In genomic region chr20:32773214-32773613, GRCh38 we compare ENCODE assay signal across 18 cellular contexts. TPM values are rescaled to one million over a fixed set of nuclear protein-coding genes. Genes with fewer than 3 reads are reported as not detected.
DNase-seq lines count a peak whose midpoint lies in the region; ATAC-seq, FAIRE-seq and TF ChIP-seq lines count a peak whose summit lies in the region.
"Had no signal": no experiment of that assay in that cellular context is flagged by ENCODE, and none has a peak within 500 bp of the region (broad histone marks: within the 10 kb centered on the region; RNA-seq: fewer than 3 reads in every experiment).

No MANE protein-coding gene starts in this region.

- H2BK15ac ChIP-seq in H1 (ENCODE audit: low read length) = no peak overlapping the region
- H2BK15ac ChIP-seq in mesendoderm (replicated peaks; ENCODE audit: low read depth) = no peak overlapping the region

- peaks cover 0 to 2% (median 0%) of the 10 kb centered on the region in 11 donors for H3K9me3 Mint-ChIP-seq in naive thymus-derived CD4-positive, alpha-beta T cell
- H3K9me3 Mint-ChIP-seq in neural progenitor cell = no peaks in the 10 kb centered on the region
- H3K9me3 Mint-ChIP-seq: CD14-positive monocyte; CD4-positive, alpha-beta memory T cell; HFFc6 had no signal

- H4K20me1 ChIP-seq in DND-41 (ENCODE audit: insufficient read depth, low read length) = no peaks in the 10 kb centered on the region
- peaks cover 51 to 58% of the 10 kb centered on the region in 2 experiments for H4K20me1 ChIP-seq in H1 (replicated peaks in 1 of 2; ENCODE audit: control insufficient read depth in 1 of 2, insufficient read depth in 2 of 2, low read length in 2 of 2)
- peaks cover 99% of the 10 kb centered on the region for H4K20me1 ChIP-seq in neural progenitor cell (ENCODE audit: low read depth)
- H4K20me1 ChIP-seq: BLaER1 had no signal

- POLR2A ChIA-PET in H1 (lab: Charles Lee; ENCODE audit: partially characterized antibody) = interaction anchor here (0.6 to 9.3 kb wide), 14 partner anchors 7 to 256 kb away, joined by 3 to 209 read pairs (median 4); partner anchors contain the start of genes C20orf203 and DNMT3B
- POLR2A ChIA-PET in naive thymus-derived CD4-positive, alpha-beta T cell (lab: Charles Lee) = interaction anchor here (0.7 kb wide), 1 partner anchor 199 kb away, joined by 6 read pairs; no protein-coding TSS in a partner anchor

- no peak overlapping the region for H2BK120ac ChIP-seq in H1 (replicated peaks; ENCODE audit: low read depth, low read length)
- no peak overlapping the region for H2BK120ac ChIP-seq in mesendoderm (ENCODE audit: low read depth, low read length)

- H3K4me1 Mint-ChIP-seq in naive thymus-derived CD4-positive, alpha-beta T cell = peaks cover 14 to 77% (median 51%) of the 10 kb centered on the region in 7 donors
- H3K4me1 Mint-ChIP-seq in neural progenitor cell = peaks cover 33% of the 10 kb centered on the region

- peaks cover 5% of the 10 kb centered on the region for H3K79me1 ChIP-seq in H1 (ENCODE audit: low read depth, low read length)
- H3K79me1 ChIP-seq in mesendoderm (ENCODE audit: low read length) = peaks cover 12% of the 10 kb centered on the region

- H3K18ac ChIP-seq in H1 (ENCODE audit: extremely low read depth, low read length) = no peak overlapping the region
- no peak overlapping the region for H3K18ac ChIP-seq in mesendoderm (ENCODE audit: low read length)

- no peaks in the 10 kb centered on the region for H3K23me2 ChIP-seq in H1 (ENCODE audit: low read depth, low read length)

- H3K9ac ChIP-seq in DND-41 (ENCODE audit: low read depth, low read length) = no peak overlapping the region
- no peak overlapping the region for H3K9ac ChIP-seq in H1 (replicated peaks in 1 of 4; ENCODE audit: extremely low read depth in 1 of 4, low read depth in 3 of 4, low read length in 3 of 4)
- H3K9ac ChIP-seq in neural progenitor cell = no peak overlapping the region
- H3K9ac ChIP-seq in mesendoderm (ENCODE audit: low read length) = no peak overlapping the region
- H3K9ac ChIP-seq: BLaER1 had no signal

- H3K36me3 Mint-ChIP-seq in naive thymus-derived CD4-positive, alpha-beta T cell = no peaks in the 10 kb centered on the region
- H3K36me3 Mint-ChIP-seq in neural progenitor cell = no peaks in the 10 kb centered on the region
- H3K36me3 Mint-ChIP-seq: CD14-positive monocyte; CD4-positive, alpha-beta memory T cell had no signal

- H3K4me2 ChIP-seq in DND-41 (ENCODE audit: insufficient read depth, low read length) (no peak overlapping the region), H1 (ENCODE audit: insufficient read depth in 1 of 2, low read depth in 2 of 2, low read length in 2 of 2) (peak overlapping the region in 1 of 2 experiments; percentile 48; a peak in 1 of 4 replicates), neural progenitor cell (no peak overlapping the region), mesendoderm (ENCODE audit: low read length) (no peak overlapping the region)
- H3K4me2 ChIP-seq: BLaER1 had no signal

- H3K27ac Mint-ChIP-seq in naive thymus-derived CD4-positive, alpha-beta T cell = peak overlapping the region in 7 of 9 donors; percentile 61 to 91 (median 76)
- H3K27ac Mint-ChIP-seq in neural progenitor cell = no peak overlapping the region
- H3K27ac Mint-ChIP-seq: CD14-positive monocyte, HFFc6 had no signal

- H2BK20ac ChIP-seq in H1 (ENCODE audit: low read length) = no peak overlapping the region

- peaks cover 59% of the 10 kb centered on the region for H3K4me1 ChIP-seq in DND-41 (ENCODE audit: insufficient read depth, low read length)
- H3K4me1 ChIP-seq in H1 (replicated peaks in 1 of 4; ENCODE audit: control insufficient read depth in 3 of 4, insufficient read depth in 4 of 4, low read length in 3 of 4) = peaks cover 12 to 36% (median 26%) of the 10 kb centered on the region in 4 experiments
- peaks cover 0 to 14% of the 10 kb centered on the region in 2 donors for H3K4me1 ChIP-seq in naive thymus-derived CD4-positive, alpha-beta T cell (ENCODE audit: control insufficient read depth in 2 of 2, insufficient read depth in 2 of 2, low read length in 2 of 2)
- H3K4me1 ChIP-seq in neural progenitor cell = peaks cover 34% of the 10 kb centered on the region
- H3K4me1 ChIP-seq in mesendoderm (ENCODE audit: control insufficient read depth, low read depth, low read length) = peaks cover 10% of the 10 kb centered on the region
- peaks cover 10% of the 10 kb centered on the region for H3K4me1 ChIP-seq in foreskin keratinocyte

- H3K9me3 ChIP-seq in DND-41 (ENCODE audit: insufficient read depth, low read length, severe bottlenecking) = no peaks in the 10 kb centered on the region
- no peaks in the 10 kb centered on the region for H3K9me3 ChIP-seq in KOPT-K1 (ENCODE audit: insufficient read depth, low read length, poor library complexity, severe bottlenecking)
- no peaks in the 10 kb centered on the region for H3K9me3 ChIP-seq in H1 (ENCODE audit: insufficient read depth in 2 of 2, low read depth in 1 of 2, low read length in 1 of 2)
- H3K9me3 ChIP-seq in naive thymus-derived CD4-positive, alpha-beta T cell (ENCODE audit: control insufficient read depth in 2 of 3, low read length in 3 of 3) = no peaks in the 10 kb centered on the region
- no peaks in the 10 kb centered on the region for H3K9me3 ChIP-seq in neural progenitor cell (ENCODE audit: low read depth)
- H3K9me3 ChIP-seq: BLaER1 had no signal

- ATAC-seq in DND-41 (ENCODE audit: insufficient read depth, low read depth) (no peak), foreskin keratinocyte (no peak)
- ATAC-seq in naive thymus-derived CD4-positive, alpha-beta T cell = no peak
- ATAC-seq: GM12878, HCT116 had no signal

- TF ChIP-seq CTCF in DND-41 (IDR thresholded peaks at IDR 0.05; ENCODE audit: borderline replicate concordance, extremely low read depth, low read length, poor library complexity, severe bottlenecking) = no peak
- no peak for TF ChIP-seq CTCF in H1 (IDR thresholded peaks at IDR 0.05; ENCODE audit: control extremely low read depth in 1 of 3, insufficient read depth in 1 of 3, low read depth in 1 of 3, low read length in 3 of 3)
- no peak for TF ChIP-seq CTCF in neural progenitor cell (IDR thresholded peaks at IDR 0.05)
- no peak for TF ChIP-seq CTCF in foreskin keratinocyte (conservative IDR thresholded peaks at IDR 0.05)

- no peak overlapping the region for H4K91ac ChIP-seq in H1 (replicated peaks; ENCODE audit: insufficient read length, low read length)

- H2BK5ac ChIP-seq in H1 (ENCODE audit: low read depth, low read length) = no peak overlapping the region
- H2BK5ac ChIP-seq in mesendoderm (ENCODE audit: low read length) = no peak overlapping the region

- no peak for DNase-seq in DND-41
- DNase-seq in H1 (ENCODE audit: low read depth in 1 of 2, low spot score in 2 of 2) = no peak
- no peak for DNase-seq in naive thymus-derived CD4-positive, alpha-beta T cell
- DNase-seq in NCI-H345 treated with DMSO at 0.1 percent for 48 hours (lab: John Stamatoyannopoulos, UW; ENCODE audit: unreplicated experiment) = no peak
- no peak for DNase-seq in neural progenitor cell (ENCODE audit: low spot score)
- DNase-seq in mesendoderm = no peak
- no peak for DNase-seq in foreskin keratinocyte
- DNase-seq: 8988T; CD4-positive, alpha-beta memory T cell; DMS153; DMS79; HFFc6 had no signal

- H3K79me2 ChIP-seq in DND-41 (ENCODE audit: insufficient read depth, low read length) = peaks cover 35% of the 10 kb centered on the region
- H3K79me2 ChIP-seq in H1 (ENCODE audit: control insufficient read depth in 1 of 2, insufficient read depth in 2 of 2, low read length in 2 of 2) = peaks cover 70 to 100% of the 10 kb centered on the region in 2 experiments
- H3K79me2 ChIP-seq in neural progenitor cell (ENCODE audit: low read depth) = peaks cover 100% of the 10 kb centered on the region
- H3K79me2 ChIP-seq in mesendoderm (ENCODE audit: control insufficient read depth, insufficient read depth, low read length) = peaks cover 90% of the 10 kb centered on the region

- no peaks in the 10 kb centered on the region for H3K27me3 Mint-ChIP-seq in naive thymus-derived CD4-positive, alpha-beta T cell
- no peaks in the 10 kb centered on the region for H3K27me3 Mint-ChIP-seq in neural progenitor cell (ENCODE audit: insufficient read depth, low read depth)
- H3K27me3 Mint-ChIP-seq: CD4-positive, alpha-beta memory T cell had no signal

- H3K4me3 ChIP-seq in DND-41 (ENCODE audit: low read depth in 1 of 2, low read length in 2 of 2) (no peak overlapping the region), H1 (ENCODE audit: extremely low read depth in 1 of 4, insufficient read depth in 2 of 4, low read depth in 3 of 4, low read length in 4 of 4) (peak overlapping the region in 1 of 4 experiments; percentile 6; a peak in 1 of 8 replicates), neural progenitor cell (no peak overlapping the region), mesendoderm (ENCODE audit: low read length) (no peak overlapping the region)
- H3K4me3 ChIP-seq in naive thymus-derived CD4-positive, alpha-beta T cell (ENCODE audit: low read length) = no peak overlapping the region
- H3K4me3 ChIP-seq: BLaER1, GM12878 had no signal

- FAIRE-seq in H1 (lab: Jason Lieb, UNC) = no peak
- FAIRE-seq: GM12878, H54 had no signal

- H3K56ac ChIP-seq in H1 (replicated peaks; ENCODE audit: insufficient read length, low read depth, low read length) (no peak overlapping the region), mesendoderm (ENCODE audit: low read length) (no peak overlapping the region)

- H3K23ac ChIP-seq in H1 (ENCODE audit: insufficient read length) = no peak overlapping the region
- no peak overlapping the region for H3K23ac ChIP-seq in mesendoderm (ENCODE audit: low read length)

- no peak overlapping the region for H4K8ac ChIP-seq in H1 (ENCODE audit: extremely low read depth, insufficient read depth, low read length)
- no peak overlapping the region for H4K8ac ChIP-seq in mesendoderm (ENCODE audit: low read depth, low read length)

- H2BK12ac ChIP-seq in H1 (ENCODE audit: low read depth, low read length) = no peak overlapping the region

- H3K4me3 Mint-ChIP-seq in naive thymus-derived CD4-positive, alpha-beta T cell = no peak overlapping the region
- H3K4me3 Mint-ChIP-seq in neural progenitor cell = no peak overlapping the region
- H3K4me3 Mint-ChIP-seq: CD14-positive monocyte; CD4-positive, alpha-beta memory T cell; HFFc6 had no signal

- H3K27me3 ChIP-seq in DND-41 (ENCODE audit: insufficient read depth, low read length, poor library complexity) (no peaks in the 10 kb centered on the region), H1 (replicated peaks in 1 of 4; ENCODE audit: control insufficient read depth in 3 of 4, extremely low read depth in 1 of 4, insufficient read depth in 3 of 4, low read length in 3 of 4) (no peaks in the 10 kb centered on the region), neural progenitor cell (no peaks in the 10 kb centered on the region), mesendoderm (ENCODE audit: insufficient read depth, low read length, poor library complexity) (no peaks in the 10 kb centered on the region), foreskin keratinocyte (no peaks in the 10 kb centered on the region)
- H3K27me3 ChIP-seq in naive thymus-derived CD4-positive, alpha-beta T cell (ENCODE audit: control insufficient read depth in 2 of 2, insufficient read depth in 2 of 2, low read length in 2 of 2) = no peaks in the 10 kb centered on the region
- H3K27me3 ChIP-seq: BLaER1 had no signal

- no peak overlapping the region for H3K4ac ChIP-seq in H1 (replicated peaks; ENCODE audit: insufficient read length, low read depth, low read length)
- no peak overlapping the region for H3K4ac ChIP-seq in mesendoderm (ENCODE audit: low read depth, low read length)

- H3F3A ChIP-seq in neural progenitor cell (ENCODE audit: low read depth) = peaks cover 49% of the 10 kb centered on the region

- H2AFZ ChIP-seq in DND-41 (ENCODE audit: low read depth, low read length) (no peak overlapping the region), H1 (ENCODE audit: low read length) (no peak overlapping the region), neural progenitor cell (replicated peaks) (no peak overlapping the region)

- H2AK5ac ChIP-seq in H1 (ENCODE audit: low read depth, low read length) = no peak overlapping the region
- no peak overlapping the region for H2AK5ac ChIP-seq in mesendoderm (ENCODE audit: low read length)

- TF ChIP-seq RAD21 in H1 (IDR thresholded peaks at IDR 0.05 in 1 of 2, conservative IDR thresholded peaks at IDR 0.05 in 1 of 2; ENCODE audit: low read depth in 2 of 2, low read length in 2 of 2) = no peak

- CTCF ChIA-PET in H1 (lab: Charles Lee; ENCODE audit: partially characterized antibody) = interaction anchor here (0.9 to 9.4 kb wide), 5 partner anchors 10 to 96 kb away, joined by 3 to 221 read pairs (median 8); partner anchors contain the start of genes C20orf203 and COMMD7
- CTCF ChIA-PET in naive thymus-derived CD4-positive, alpha-beta T cell (lab: Charles Lee) = no interaction called here

- no peak for TF ChIP-seq EP300 in H1 (IDR thresholded peaks at IDR 0.05; ENCODE audit: borderline replicate concordance in 1 of 2, low read depth in 2 of 2, low read length in 2 of 2)

- intact Hi-C loops in naive thymus-derived CD4-positive, alpha-beta T cell (cut with micrococcal nuclease) = loop anchor here in 1 of 2 donors (10.0 kb wide), 1 partner anchor 238 kb away; no protein-coding TSS in a partner anchor

- H3K14ac ChIP-seq in H1 (ENCODE audit: insufficient read length) = no peak overlapping the region

- TF ChIP-seq POLR2A in H1 (IDR thresholded peaks at IDR 0.05; ENCODE audit: control extremely low read depth in 1 of 2, low read depth in 2 of 2, low read length in 2 of 2) = 0 out of 3 replicates have a peak, but pooled peaks of 1 of the 2 experiments have one; percentile 37

- H4K5ac ChIP-seq in H1 (ENCODE audit: insufficient read length, low read depth, low read length) = no peak overlapping the region
- H4K5ac ChIP-seq in mesendoderm (ENCODE audit: low read length) = no peak overlapping the region

- WGBS in H1 (ENCODE audit: extremely low coverage in 1 of 2, insufficient coverage in 1 of 2, insufficient read length in 1 of 2, insufficient replicate concordance in 2 of 2, low coverage in 1 of 2, low lambda C conversion rate in 2 of 2, missing lambda C conversion rate in 1 of 2), 2 experiments = 87% methylated on average over 2 of the region's 2 CpGs; no CpG with 5 or more reads in 1 of the 2 experiments
- no CpG with 5 or more reads among the region's 2 CpGs for WGBS in mesendoderm (ENCODE audit: extremely low coverage, insufficient coverage, low lambda C conversion rate)

- H3K36me3 ChIP-seq in DND-41 (ENCODE audit: insufficient read depth, low read length) = no peaks in the 10 kb centered on the region; the same call in 1 of the 2 replicates
- H3K36me3 ChIP-seq in KOPT-K1 (ENCODE audit: insufficient read depth, low read length) = peaks cover 6% of the 10 kb centered on the region; the same call in 1 of the 2 replicates
- peaks cover 8 to 90% (median 22%) of the 10 kb centered on the region in 4 experiments for H3K36me3 ChIP-seq in H1 (ENCODE audit: control insufficient read depth in 2 of 4, insufficient read depth in 4 of 4, low read length in 3 of 4)
- H3K36me3 ChIP-seq in naive thymus-derived CD4-positive, alpha-beta T cell (ENCODE audit: control insufficient read depth in 2 of 3, insufficient read depth in 3 of 3, low read length in 3 of 3) = no peaks in the 10 kb centered on the region
- H3K36me3 ChIP-seq in neural progenitor cell = no peaks in the 10 kb centered on the region
- peaks cover 7% of the 10 kb centered on the region for H3K36me3 ChIP-seq in mesendoderm (ENCODE audit: control insufficient read depth, insufficient read depth, low read length)
- H3K36me3 ChIP-seq: BLaER1 had no signal

- peak overlapping the region; percentile 2; the same call in 1 of the 2 replicates for H3K27ac ChIP-seq in DND-41 (ENCODE audit: low read length)
- peak overlapping the region; percentile 5 for H3K27ac ChIP-seq in KOPT-K1 (ENCODE audit: low read depth, low read length, poor library complexity, severe bottlenecking)
- H3K27ac ChIP-seq in H1 (ENCODE audit: low read depth, low read length) = no peak overlapping the region
- H3K27ac ChIP-seq in naive thymus-derived CD4-positive, alpha-beta T cell (ENCODE audit: low read depth, low read length) = no peak overlapping the region
- no peak overlapping the region for H3K27ac ChIP-seq in neural progenitor cell
- no peak overlapping the region for H3K27ac ChIP-seq in mesendoderm (ENCODE audit: low read depth, low read length)
- H3K27ac ChIP-seq in foreskin keratinocyte = no peak overlapping the region
- H3K27ac ChIP-seq: BLaER1 had no signal

RNA-seq across cellular contexts. Expression of gene DNMT3B, which starts 11.0 kb away (rescaled TPM):
- 1,016 and 1,038 TPM in 2 replicates for total RNA-seq in H1 (2021; fragmentation: NEBNext Ultra II Directional; extraction: Animal tissue kit (Norgen Biotek cat#: 25700))
- 433 and 469 TPM in 2 replicates for polyA plus RNA-seq in H1 (2011; rRNA removed)
- polyA plus RNA-seq in H1 (2011; cell fraction: cytosol; rRNA removed) = 457 TPM
- polyA plus RNA-seq in H1 (2011; cell fraction: nucleus; rRNA removed) = 676 TPM
- polyA plus RNA-seq in H1 (2012, experiment 1 of 2) = 568 to 702 TPM (median 611 TPM) in 4 replicates
- 410 TPM for polyA plus RNA-seq in H1 (2012, experiment 2 of 2)
- 587 TPM for polyA plus RNA-seq in H1 (2013, experiment 1 of 2)
- polyA plus RNA-seq in H1 (2013, experiment 2 of 2) = 555 TPM
- 327 and 359 TPM in 2 replicates for polyA minus RNA-seq in H1 (2011; rRNA and poly(A)+ RNA removed)
- polyA minus RNA-seq in H1 (2011; cell fraction: cytosol; rRNA and poly(A)+ RNA removed) = 389 TPM
- polyA minus RNA-seq in H1 (2011; cell fraction: nucleus; rRNA and poly(A)+ RNA removed) = 257 TPM
- 1 to 10 TPM in 1 of 5 experiments, under 1 TPM in 4; 0.32 to 2.5 (median 0.66) TPM for total RNA-seq in naive thymus-derived CD4-positive, alpha-beta T cell
- under 1 TPM; 0.33 to 0.72 TPM for polyA plus RNA-seq in naive thymus-derived CD4-positive, alpha-beta T cell
- total RNA-seq in neural progenitor cell (ENCODE audit: low replicate concordance) = 114 and 148 TPM in 2 replicates
- polyA plus RNA-seq in mesendoderm (2013, experiment 1 of 2) = 290 TPM
- 289 TPM for polyA plus RNA-seq in mesendoderm (2013, experiment 2 of 2)
- total RNA-seq in foreskin keratinocyte = 2.6 and 2.7 TPM in 2 replicates
- 0.79 and 1.1 TPM in 2 replicates for polyA plus RNA-seq in foreskin keratinocyte

RNA-seq across cellular contexts. Expression of gene COMMD7, which starts 29.9 kb away (rescaled TPM):
- 48.8 and 48.9 TPM in 2 replicates for total RNA-seq in H1 (2021; fragmentation: NEBNext Ultra II Directional; extraction: Animal tissue kit (Norgen Biotek cat#: 25700))
- polyA plus RNA-seq in H1 (2011; rRNA removed) (39.4 and 39.8 TPM in 2 replicates), foreskin keratinocyte (44.1 and 49.7 TPM in 2 replicates)
- 41.8 TPM for polyA plus RNA-seq in H1 (2011; cell fraction: cytosol; rRNA removed)
- 37.4 TPM for polyA plus RNA-seq in H1 (2011; cell fraction: nucleus; rRNA removed)
- polyA plus RNA-seq in H1 (2012, experiment 1 of 2) = 37.7 to 43.8 TPM (median 39.0 TPM) in 4 replicates
- 51.1 TPM for polyA plus RNA-seq in H1 (2012, experiment 2 of 2)
- 50.4 TPM for polyA plus RNA-seq in H1 (2013, experiment 1 of 2)
- polyA plus RNA-seq in H1 (2013, experiment 2 of 2) = 48.5 TPM
- polyA minus RNA-seq in H1 (2011; rRNA and poly(A)+ RNA removed) = 26.8 and 28.1 TPM in 2 replicates
- 16.2 TPM for polyA minus RNA-seq in H1 (2011; cell fraction: cytosol; rRNA and poly(A)+ RNA removed)
- 27.2 TPM for polyA minus RNA-seq in H1 (2011; cell fraction: nucleus; rRNA and poly(A)+ RNA removed)
- total RNA-seq in naive thymus-derived CD4-positive, alpha-beta T cell = 10 to 100 TPM; 31.5 to 66.3 (median 40.3) TPM
- 100 to 1,000 TPM; 141 TPM for polyA plus RNA-seq in naive thymus-derived CD4-positive, alpha-beta T cell
- total RNA-seq in neural progenitor cell (ENCODE audit: low replicate concordance) (39.4 and 44.4 TPM in 2 replicates), foreskin keratinocyte (34.7 and 39.9 TPM in 2 replicates)
- 70.1 TPM for polyA plus RNA-seq in mesendoderm (2013, experiment 1 of 2)
- polyA plus RNA-seq in mesendoderm (2013, experiment 2 of 2) = 71.1 TPM

RNA-seq across cellular contexts. Expression of gene MAPRE1, which starts 46.5 kb away (rescaled TPM):
- 170 and 173 TPM in 2 replicates for total RNA-seq in H1 (2021; fragmentation: NEBNext Ultra II Directional; extraction: Animal tissue kit (Norgen Biotek cat#: 25700))
- polyA plus RNA-seq in H1 (2011; rRNA removed) (51.9 and 74.5 TPM in 2 replicates), foreskin keratinocyte (60.1 and 67.2 TPM in 2 replicates)
- polyA plus RNA-seq in H1 (2011; cell fraction: cytosol; rRNA removed) = 98.6 TPM
- polyA plus RNA-seq in H1 (2011; cell fraction: nucleus; rRNA removed) = 20.6 TPM
- 98.2 to 158 TPM (median 111 TPM) in 4 replicates for polyA plus RNA-seq in H1 (2012, experiment 1 of 2)
- polyA plus RNA-seq in H1 (2012, experiment 2 of 2) = 22.4 TPM
- polyA plus RNA-seq in H1 (2013, experiment 1 of 2) = 83.8 TPM
- 85.3 TPM for polyA plus RNA-seq in H1 (2013, experiment 2 of 2)
- polyA minus RNA-seq in H1 (2011; rRNA and poly(A)+ RNA removed) = 78.7 and 87.3 TPM in 2 replicates
- 59.3 TPM for polyA minus RNA-seq in H1 (2011; cell fraction: cytosol; rRNA and poly(A)+ RNA removed)
- polyA minus RNA-seq in H1 (2011; cell fraction: nucleus; rRNA and poly(A)+ RNA removed) = 32.8 TPM
- 100 to 1,000 TPM in 3 of 5 experiments, 10 to 100 TPM in 2; 83.0 to 118 (median 107) TPM for total RNA-seq in naive thymus-derived CD4-positive, alpha-beta T cell
- 100 to 1,000 TPM in 1 of 2 donors, 10 to 100 TPM in 1; 91.3 to 105 TPM for polyA plus RNA-seq in naive thymus-derived CD4-positive, alpha-beta T cell
- total RNA-seq in neural progenitor cell (ENCODE audit: low replicate concordance) (210 and 263 TPM in 2 replicates), foreskin keratinocyte (99.3 and 99.6 TPM in 2 replicates)
- 133 TPM for polyA plus RNA-seq in mesendoderm (2013, experiment 1 of 2)
- polyA plus RNA-seq in mesendoderm (2013, experiment 2 of 2) = 130 TPM

Comparison
In these comparisons a context has a peak if more than half of its experiments do, and no peak if none do; other contexts are left out.
1. H3K27ac ChIP-seq: peak in DND-41 (single experiment) and KOPT-K1 (single experiment); none in H1 (single experiment), naive thymus-derived CD4-positive, alpha-beta T cell (single experiment), neural progenitor cell (single experiment), mesendoderm (single experiment) and foreskin keratinocyte (single experiment).
2. RNA of gene DNMT3B, which starts 11.0 kb away (total RNA-seq): 1,016 to 1,038 TPM in H1 and 114 to 148 TPM in neural progenitor cell; 2.6 to 2.7 TPM in foreskin keratinocyte and 0.32 to 2.5 TPM in naive thymus-derived CD4-positive, alpha-beta T cell; every median in the first group is over 10 times any median in the second.